ENCODE assay signal across 8 cellular contexts in genomic region chr11:125345706-125346561, GRCh38.
DNase-seq lines count a peak whose midpoint lies in the region; ATAC-seq, FAIRE-seq and TF ChIP-seq lines count a peak whose summit lies in the region.

No MANE protein-coding gene starts in this region.

- no peaks in the 10 kb centered on the region for H3K9me3 Mint-ChIP-seq in endothelial cell (ENCODE audit: unreplicated experiment)

- H3K4me3 Mint-ChIP-seq in endothelial cell (ENCODE audit: unreplicated experiment), result no peak overlapping the region

- FAIRE-seq in GM18507 (lab: Jason Lieb, UNC), result no peak

- no peak overlapping the region for H2BK15ac ChIP-seq in mesendoderm (replicated peaks; ENCODE audit: low read depth)

- H3K27ac ChIP-seq in mesendoderm (ENCODE audit: low read depth, low read length) (no peak overlapping the region), subcutaneous abdominal adipose tissue (ENCODE audit: low read depth, low read length) (peak overlapping the region; percentile 56)

- peaks cover 4% of the 10 kb centered on the region for H3K27me3 Mint-ChIP-seq in endothelial cell (ENCODE audit: unreplicated experiment)

- no CpG with 5 or more reads among the region's 18 CpGs for WGBS in mesendoderm (ENCODE audit: extremely low coverage, insufficient coverage, low lambda C conversion rate)

- no peak overlapping the region for H3K4me2 ChIP-seq in mesendoderm (ENCODE audit: low read length)

- H3K9ac ChIP-seq in mesendoderm (ENCODE audit: low read length) (no peak overlapping the region), subcutaneous abdominal adipose tissue (ENCODE audit: low read length in 5 of 5) (no peak overlapping the region)

- no peak overlapping the region for H4K5ac ChIP-seq in mesendoderm (ENCODE audit: low read length)

- H3K79me2 ChIP-seq in mesendoderm (ENCODE audit: control insufficient read depth, insufficient read depth, low read length), result no peaks in the 10 kb centered on the region

- peaks cover 48% of the 10 kb centered on the region for H3K4me1 Mint-ChIP-seq in endothelial cell (ENCODE audit: unreplicated experiment)

- H3K4ac ChIP-seq in mesendoderm (ENCODE audit: low read depth, low read length), result no peak overlapping the region

- H2BK120ac ChIP-seq in mesendoderm (ENCODE audit: low read depth, low read length), result no peak overlapping the region

- no peak overlapping the region for H2AK5ac ChIP-seq in mesendoderm (ENCODE audit: low read length)

- H3K9me3 ChIP-seq in subcutaneous abdominal adipose tissue (ENCODE audit: control insufficient read depth in 5 of 5, low read length in 5 of 5), result no peaks in the 10 kb centered on the region

- H3K56ac ChIP-seq in mesendoderm (ENCODE audit: low read length), result no peak overlapping the region

- H3K27me3 ChIP-seq in mesendoderm (ENCODE audit: insufficient read depth, low read length, poor library complexity) (no peaks in the 10 kb centered on the region), subcutaneous abdominal adipose tissue (ENCODE audit: control insufficient read depth in 5 of 5, insufficient read depth in 4 of 5, low read length in 5 of 5) (no peaks in the 10 kb centered on the region)

- no peak overlapping the region for H3K18ac ChIP-seq in mesendoderm (ENCODE audit: low read length)

- no peak overlapping the region for H2BK5ac ChIP-seq in mesendoderm (ENCODE audit: low read length)

- no peak for TF ChIP-seq POLR2A in GM18505 (IDR thresholded peaks at IDR 0.05; ENCODE audit: borderline replicate concordance, extremely low read depth, insufficient read depth, insufficient read length)

- H3K4me1 ChIP-seq in mesendoderm (ENCODE audit: control insufficient read depth, low read depth, low read length) (peaks cover 5% of the 10 kb centered on the region), subcutaneous abdominal adipose tissue (ENCODE audit: control insufficient read depth in 5 of 5, insufficient read depth in 5 of 5, low read length in 5 of 5) (peaks cover 0 to 16% (median 10%) of the 10 kb centered on the region in 5 donors)

- H3K36me3 ChIP-seq in mesendoderm (ENCODE audit: control insufficient read depth, insufficient read depth, low read length), result no peaks in the 10 kb centered on the region
- H3K36me3 ChIP-seq in subcutaneous abdominal adipose tissue (ENCODE audit: control insufficient read depth in 5 of 5, insufficient read depth in 5 of 5, low read length in 5 of 5), result no peaks in the 10 kb centered on the region

- no peak overlapping the region for H4K8ac ChIP-seq in mesendoderm (ENCODE audit: low read depth, low read length)

- DNase-seq in AG09309 (ENCODE audit: low read depth) (peak; percentile 43), GM18507 (ENCODE audit: extremely low spot score, insufficient read length, low read depth) (peak; percentile 22), NCI-H2081 treated with DMSO at 0.1 percent for 48 hours (lab: John Stamatoyannopoulos, UW) (peak; percentile 6), endothelial cell (ENCODE audit: low spot score) (peak; percentile 76), mesendoderm (peak; percentile 77)
- DNase-seq in activated CD4-positive, alpha-beta T cell treated with anti-CD3 and anti-CD28 coated beads, Interleukin-2, amount 50 U/mL, for 1 hour, result peak; percentile 34

- H3K4me3 ChIP-seq in AG09309 (ENCODE audit: control insufficient read depth, low read depth, low read length) (no peak overlapping the region), mesendoderm (ENCODE audit: low read length) (no peak overlapping the region), subcutaneous abdominal adipose tissue (ENCODE audit: low read depth in 1 of 5, low read length in 5 of 5) (no peak overlapping the region)

- H3K79me1 ChIP-seq in mesendoderm (ENCODE audit: low read length), result no peaks in the 10 kb centered on the region

- no peak for ATAC-seq in GM18505 (IDR thresholded peaks at IDR 0.05; ENCODE audit: unreplicated experiment)

- no peak overlapping the region for H3K23ac ChIP-seq in mesendoderm (ENCODE audit: low read length)

- peak; percentile 90 for TF ChIP-seq CTCF in AG09309 (IDR thresholded peaks at IDR 0.05; ENCODE audit: control insufficient read depth, insufficient read depth, low read depth, low read length, missing control alignments)
- TF ChIP-seq CTCF in endothelial cell (IDR thresholded peaks at IDR 0.05; ENCODE audit: unreplicated experiment), result peak; percentile 85

- peak overlapping the region; percentile 57 for H3K27ac Mint-ChIP-seq in endothelial cell (ENCODE audit: unreplicated experiment)

- H3K36me3 Mint-ChIP-seq in endothelial cell (ENCODE audit: low read depth, unreplicated experiment), result peaks cover 3% of the 10 kb centered on the region

Comparison
In these comparisons a context has a peak if more than half of its experiments do, and no peak if none do; other contexts are left out.
1. DNase-seq: peak in every context shown above with its lines; median percentile 77 in mesendoderm; 76 in endothelial cell; 43 in AG09309; 34 in activated CD4-positive, alpha-beta T cell treated with anti-CD3 and anti-CD28 coated beads, Interleukin-2, amount 50 U/mL, for 1 hour; 22 in GM18507; 6 in NCI-H2081 treated with DMSO at 0.1 percent for 48 hours.